In genomic region chr7:138738114-138738513, GRCh38 we compare ENCODE assay signal across 23 cellular contexts. TPM values are rescaled to one million over a fixed set of nuclear protein-coding genes. Genes with fewer than 3 reads are reported as not detected.
DNase-seq lines count a peak whose midpoint lies in the region; FAIRE-seq and TF ChIP-seq lines count a peak whose summit lies in the region.
"Had no signal": no experiment of that assay in that cellular context is flagged by ENCODE, and none has a peak within 500 bp of the region (broad histone marks: within the 10 kb centered on the region; RNA-seq: fewer than 3 reads in every experiment).

No MANE protein-coding gene starts in this region.

- H3K9me2 ChIP-seq in PC-9 (ENCODE audit: insufficient read depth), result no peaks in the 10 kb centered on the region

- H4K20me1 ChIP-seq in PC-9 (ENCODE audit: insufficient read depth), result no peaks in the 10 kb centered on the region

- H2BK5ac ChIP-seq in neuronal stem cell (ENCODE audit: low read length), result no peak overlapping the region

- no peaks in the 10 kb centered on the region for H3K9me3 Mint-ChIP-seq in Caco-2 (ENCODE audit: unreplicated experiment)
- peaks cover 3% of the 10 kb centered on the region for H3K9me3 Mint-ChIP-seq in activated naive CD8-positive, alpha-beta T cell treated with anti-CD3 and anti-CD28 coated beads for 36 hours
- H3K9me3 Mint-ChIP-seq: CD8-positive, alpha-beta memory T cell had no signal

- no peak overlapping the region for H2BK120ac ChIP-seq in neuronal stem cell (ENCODE audit: low read depth, low read length)

- no peaks in the 10 kb centered on the region for H3K9me3 ChIP-seq in Caco-2
- H3K9me3 ChIP-seq in PC-9 (ENCODE audit: insufficient read depth, low read depth), result no peaks in the 10 kb centered on the region
- peaks cover 0 to 3% of the 10 kb centered on the region in 2 donors for H3K9me3 ChIP-seq in neuronal stem cell (replicated peaks in 1 of 2; ENCODE audit: control insufficient read depth in 2 of 2, insufficient read depth in 1 of 2, low read depth in 1 of 2, low read length in 2 of 2)
- H3K9me3 ChIP-seq in small intestine (ENCODE audit: control insufficient read depth, low read depth), result no peaks in the 10 kb centered on the region
- H3K9me3 ChIP-seq: BE2C, left lung, MG63, thyroid gland, vagina had no signal

- H3K27me3 Mint-ChIP-seq in Caco-2 (ENCODE audit: insufficient read depth, unreplicated experiment), result no peaks in the 10 kb centered on the region
- peaks cover 4% of the 10 kb centered on the region for H3K27me3 Mint-ChIP-seq in activated naive CD8-positive, alpha-beta T cell treated with anti-CD3 and anti-CD28 coated beads for 36 hours
- H3K27me3 Mint-ChIP-seq: activated CD4-positive, alpha-beta memory T cell treated with anti-CD3 and anti-CD28 coated beads for 36 hours; CD8-positive, alpha-beta memory T cell had no signal

- WGBS in neuronal stem cell (ENCODE audit: extremely low coverage in 2 of 2, insufficient read length in 2 of 2, insufficient replicate concordance in 1 of 2), 2 donors, result no CpG with 5 or more reads among the region's 3 CpGs
- WGBS in small intestine, 3 donors, result 71 to 76% (median 73%) methylated on average over 3 of the region's 3 CpGs

- no peaks in the 10 kb centered on the region for H3K36me3 Mint-ChIP-seq in Caco-2 (ENCODE audit: insufficient read depth, unreplicated experiment)
- no peaks in the 10 kb centered on the region for H3K36me3 Mint-ChIP-seq in activated naive CD8-positive, alpha-beta T cell treated with anti-CD3 and anti-CD28 coated beads for 36 hours
- H3K36me3 Mint-ChIP-seq: activated CD4-positive, alpha-beta memory T cell treated with anti-CD3 and anti-CD28 coated beads for 36 hours; CD8-positive, alpha-beta memory T cell had no signal

- H3K27ac ChIP-seq in PC-9 (no peak overlapping the region), neuronal stem cell (replicated peaks; ENCODE audit: low read length) (no peak overlapping the region), small intestine (ENCODE audit: low read depth in 1 of 2, low read length in 1 of 2) (no peak overlapping the region)
- H3K27ac ChIP-seq: brain microvascular endothelial cell, epithelial cell of prostate, left lung, thyroid gland, vagina had no signal

- H3K79me2 ChIP-seq in PC-9 (ENCODE audit: low read depth), result no peaks in the 10 kb centered on the region

- no peak overlapping the region for H4K8ac ChIP-seq in neuronal stem cell (ENCODE audit: low read depth, low read length)

- no peak overlapping the region for H4K91ac ChIP-seq in neuronal stem cell (ENCODE audit: low read depth, low read length, poor library complexity)

- no peak overlapping the region for H2AK5ac ChIP-seq in neuronal stem cell (ENCODE audit: low read depth, low read length)

- no peak overlapping the region for H3K9ac ChIP-seq in neuronal stem cell (ENCODE audit: low read depth, low read length, poor library complexity)

- no peak for FAIRE-seq in small intestine (lab: Jason Lieb, UNC)
- FAIRE-seq: colon had no signal

- H3K23ac ChIP-seq in neuronal stem cell (ENCODE audit: low read depth, low read length, poor library complexity), result no peak overlapping the region

- H3K4me3 ChIP-seq in Caco-2 (ENCODE audit: low read depth, low read length) (no peak overlapping the region), PC-9 (no peak overlapping the region), neuronal stem cell (ENCODE audit: low read length in 2 of 2) (no peak overlapping the region), small intestine (ENCODE audit: low read depth in 1 of 2, low read length in 2 of 2) (no peak overlapping the region)
- H3K4me3 ChIP-seq: left lung, MG63, thyroid gland, vagina had no signal

- H3K27me3 ChIP-seq in Caco-2 (replicated peaks; ENCODE audit: control insufficient read depth, insufficient read depth, low read length) (no peaks in the 10 kb centered on the region), PC-9 (ENCODE audit: insufficient read depth, low read depth) (no peaks in the 10 kb centered on the region), neuronal stem cell (ENCODE audit: control insufficient read depth in 3 of 3, insufficient read depth in 3 of 3, low read depth in 1 of 3, low read length in 3 of 3) (no peaks in the 10 kb centered on the region), small intestine (ENCODE audit: control insufficient read depth in 2 of 2, insufficient read depth in 2 of 2, low read length in 2 of 2) (no peaks in the 10 kb centered on the region)
- H3K27me3 ChIP-seq: BE2C, brain microvascular endothelial cell, left lung, MG63, thyroid gland, vagina had no signal

- peaks cover 9% of the 10 kb centered on the region for H3K4me1 Mint-ChIP-seq in Caco-2 (ENCODE audit: low read depth, unreplicated experiment)
- H3K4me1 Mint-ChIP-seq in activated naive CD8-positive, alpha-beta T cell treated with anti-CD3 and anti-CD28 coated beads for 36 hours, result peaks cover 9% of the 10 kb centered on the region

- H3K14ac ChIP-seq in neuronal stem cell (ENCODE audit: low read length), result no peak overlapping the region

- no peaks in the 10 kb centered on the region for H3K36me3 ChIP-seq in Caco-2 (ENCODE audit: control insufficient read depth, insufficient read depth, low read length)
- H3K36me3 ChIP-seq in PC-9 (ENCODE audit: low read depth), result no peaks in the 10 kb centered on the region
- H3K36me3 ChIP-seq in neuronal stem cell (replicated peaks in 1 of 2; ENCODE audit: control insufficient read depth in 2 of 2, insufficient read depth in 2 of 2, low read length in 2 of 2), result no peaks in the 10 kb centered on the region
- H3K36me3 ChIP-seq in small intestine (ENCODE audit: control insufficient read depth in 2 of 2, insufficient read depth in 2 of 2, low read length in 2 of 2), result no peaks in the 10 kb centered on the region
- H3K36me3 ChIP-seq: BE2C, brain microvascular endothelial cell, left lung, MG63, thyroid gland, vagina had no signal

- no TSS peak for BruUV-seq in Caco-2 (replicated peaks; lab: Mats Ljungman, UMichigan)
- no TSS peak for BruUV-seq in PC-9 (replicated peaks; lab: Mats Ljungman, UMichigan)

- H2BK15ac ChIP-seq in neuronal stem cell (ENCODE audit: low read length), result no peak overlapping the region

- no peak overlapping the region for H3K18ac ChIP-seq in neuronal stem cell (ENCODE audit: low read length)

- H3K4me3 Mint-ChIP-seq in Caco-2 (ENCODE audit: unreplicated experiment), result no peak overlapping the region
- H3K4me3 Mint-ChIP-seq in activated naive CD8-positive, alpha-beta T cell treated with anti-CD3 and anti-CD28 coated beads for 36 hours, result no peak overlapping the region
- H3K4me3 Mint-ChIP-seq: activated CD4-positive, alpha-beta memory T cell treated with anti-CD3 and anti-CD28 coated beads for 36 hours; CD8-positive, alpha-beta memory T cell had no signal

- H2BK12ac ChIP-seq in neuronal stem cell (ENCODE audit: low read length), result no peak overlapping the region

- CTCF ChIA-PET in Caco-2 (lab: Charles Lee) (interaction anchor here (0.6 to 1.5 kb wide), 13 partner anchors 10 to 1132 kb away, joined by 3 to 28 read pairs (median 4); partner anchors contain the start of gene TRIM24), PC-9 (lab: Charles Lee) (interaction anchor here (0.5 to 1.2 kb wide), 3 partner anchors 153 to 577 kb away, joined by 3 to 15 read pairs (median 4); no protein-coding TSS in a partner anchor)

- intact Hi-C loops in Caco-2 (cut with micrococcal nuclease; ENCODE audit: unreplicated experiment) (loop anchor here (1.0 to 10.0 kb wide), 9 partner anchors 75 to 835 kb away; partner anchors contain the start of genes CREB3L2 and TRIM24), PC-9 (cut with micrococcal nuclease; ENCODE audit: unreplicated experiment) (loop anchor here (1.0 to 5.0 kb wide), 8 partner anchors 76 to 1081 kb away; no protein-coding TSS in a partner anchor)

- no peak overlapping the region for H3K4ac ChIP-seq in neuronal stem cell (ENCODE audit: low read length)

- H3K27ac Mint-ChIP-seq in Caco-2 (ENCODE audit: unreplicated experiment), result peak overlapping the region; percentile 43
- H3K27ac Mint-ChIP-seq in activated naive CD8-positive, alpha-beta T cell treated with anti-CD3 and anti-CD28 coated beads for 36 hours, result no peak overlapping the region

- TF ChIP-seq CTCF in Caco-2 (IDR thresholded peaks at IDR 0.05; ENCODE audit: insufficient read depth in 1 of 2, low read depth in 1 of 2, low read length in 1 of 2, severe bottlenecking in 1 of 2, unreplicated experiment in 1 of 2), result no peak
- no peak for TF ChIP-seq CTCF in PC-9 (conservative IDR thresholded peaks at IDR 0.05)

- DNase-seq in Caco-2 (no peak), PC-9 (no peak), left kidney (ENCODE audit: low read depth, low spot score) (peak; percentile 49), neuronal stem cell (ENCODE audit: low spot score) (no peak), small intestine (no peak), DMS153 treated with DMSO at 0.1 percent for 48 hours (lab: John Stamatoyannopoulos, UW; ENCODE audit: unreplicated experiment) (no peak)
- DNase-seq in activated CD4-positive, CD25-positive, alpha-beta regulatory T cell treated with anti-CD3 and anti-CD28 coated beads, Interleukin-2, amount 50 U/mL, for 72 hours, result no peak
- DNase-seq in activated naive CD8-positive, alpha-beta T cell treated with anti-CD3 and anti-CD28 coated beads for 36 hours, result no peak

- POLR2A ChIA-PET in Caco-2 (lab: Charles Lee), result no interaction called here
- POLR2A ChIA-PET in PC-9 (lab: Charles Lee; ENCODE audit: unreplicated experiment), result interaction anchor here (0.6 kb wide), 1 partner anchor 737 kb away, joined by 4 read pairs; the partner anchor contains the start of gene CREB3L2

- H3K4me1 ChIP-seq in Caco-2, result peaks cover 6% of the 10 kb centered on the region; the same call in 1 of the 2 replicates
- peaks cover 10% of the 10 kb centered on the region for H3K4me1 ChIP-seq in PC-9 (replicated peaks; ENCODE audit: insufficient read depth)
- H3K4me1 ChIP-seq in neuronal stem cell (ENCODE audit: control insufficient read depth in 2 of 2, insufficient read depth in 1 of 2, low read depth in 1 of 2, low read length in 2 of 2), result peaks cover 0 to 2% of the 10 kb centered on the region in 2 donors
- no peaks in the 10 kb centered on the region for H3K4me1 ChIP-seq in small intestine (ENCODE audit: control insufficient read depth in 2 of 2, insufficient read depth in 1 of 2, low read depth in 1 of 2, low read length in 1 of 2)
- H3K4me1 ChIP-seq: thyroid gland, vagina had no signal

- H3K4me2 ChIP-seq in PC-9, result 0 out of 2 replicates have a peak overlapping the region, but pooled peaks have one; percentile 4
- H3K4me2 ChIP-seq in neuronal stem cell (ENCODE audit: insufficient read depth, low read length, poor library complexity, severe bottlenecking), result no peak overlapping the region

- no peaks in the 10 kb centered on the region for H3K79me1 ChIP-seq in neuronal stem cell (ENCODE audit: low read depth, low read length)

- no peaks in the 10 kb centered on the region for H3F3A ChIP-seq in PC-9 (ENCODE audit: insufficient read depth, low read depth)

- H2AFZ ChIP-seq in PC-9, result no peak overlapping the region
- H2AFZ ChIP-seq in neuronal stem cell (ENCODE audit: low read length), result peak overlapping the region; percentile 75

RNA-seq across cellular contexts. Expression of gene SVOPL, which starts 37.0 kb away (rescaled TPM):
- total RNA-seq in Caco-2 (2022), result 0.27 TPM in 1 of 2 replicates, not detected in the other
- 0.70 and 1.0 TPM in 2 replicates for total RNA-seq in PC-9 (2021)
- polyA plus RNA-seq in neuronal stem cell (2013, experiment 1 of 2), result 0.38 TPM
- polyA plus RNA-seq in neuronal stem cell (2013, experiment 2 of 2), result 0.24 TPM
- polyA plus RNA-seq in small intestine, result under 1 TPM in 1 of 3 donors, not detected in 2; 0.10 TPM
- under 1 TPM; 0.70 TPM for total RNA-seq in activated naive CD8-positive, alpha-beta T cell treated with anti-CD3 and anti-CD28 coated beads for 36 hours
- total RNA-seq: activated CD4-positive, alpha-beta memory T cell treated with anti-CD3 and anti-CD28 coated beads for 36 hours; CD8-positive, alpha-beta memory T cell; H4; HT-29; omental fat pad; right cardiac atrium; Right ventricle myocardium inferior; vagina had no signal
- polyA plus RNA-seq: CD8-positive, alpha-beta memory T cell; right cardiac atrium had no signal

RNA-seq across cellular contexts. Expression of gene TMEM213, which starts 59.7 kb away (rescaled TPM):
- total RNA-seq in Caco-2 (2022) (not detected in 2 replicates), PC-9 (2021) (not detected in 2 replicates)
- polyA plus RNA-seq in neuronal stem cell (2013, experiment 1 of 2), result not detected
- polyA plus RNA-seq in neuronal stem cell (2013, experiment 2 of 2), result not detected
- polyA plus RNA-seq in small intestine, result under 1 TPM in 1 of 3 donors, not detected in 2; 0.07 TPM
- not detected for total RNA-seq in activated naive CD8-positive, alpha-beta T cell treated with anti-CD3 and anti-CD28 coated beads for 36 hours
- total RNA-seq: CD8-positive, alpha-beta memory T cell; H4; HT-29; omental fat pad; right cardiac atrium; Right ventricle myocardium inferior; thyroid gland; vagina had no signal
- polyA plus RNA-seq: right cardiac atrium had no signal

RNA-seq across cellular contexts. Expression of gene ATP6V0A4, which starts 59.9 kb away (rescaled TPM):
- 1.2 and 1.5 TPM in 2 replicates for total RNA-seq in Caco-2 (2022)
- 4.8 and 9.1 TPM in 2 replicates for total RNA-seq in PC-9 (2021)
- 0.04 TPM for polyA plus RNA-seq in neuronal stem cell (2013, experiment 1 of 2)
- polyA plus RNA-seq in neuronal stem cell (2013, experiment 2 of 2), result 0.08 TPM
- polyA plus RNA-seq in small intestine, result not detected
- not detected for total RNA-seq in activated naive CD8-positive, alpha-beta T cell treated with anti-CD3 and anti-CD28 coated beads for 36 hours
- total RNA-seq: CD8-positive, alpha-beta memory T cell; HT-29; omental fat pad; right cardiac atrium; Right ventricle myocardium inferior; thyroid gland had no signal
- polyA plus RNA-seq: CD8-positive, alpha-beta memory T cell; right cardiac atrium had no signal
